ENCODE assay signal across 29 cellular contexts in genomic region chr14:79084861-79085260, GRCh38.
"Had no signal": no experiment of that assay in that cellular context is flagged by ENCODE, and none has a peak within 500 bp of the region (broad histone marks: within the 10 kb centered on the region; RNA-seq: fewer than 3 reads in every experiment).

No MANE protein-coding gene starts in this region.

- H3K27ac Mint-ChIP-seq: natural killer cell; nephron; neural progenitor cell; progenitor cell of endocrine pancreas; stimulated activated memory B cell treated with anti-CD40 and anti-IgM and Interleukin-4, amounts not matched to agents 10 μg/mL and 1 μg/mL and 100 μg/mL, for 72 hours; stimulated activated naive CD8-positive, alpha-beta T cell treated with anti-CD3 and anti-CD28 coated beads, Interleukin-15, amount 100 ng/mL, for 72 hours; type B pancreatic cell had no signal

- DNase-seq: natural killer cell; occipital lobe; ovary; posterior cingulate gyrus; psoas muscle; right cardiac atrium; right lobe of liver; sigmoid colon; spleen; stimulated activated CD4-positive, alpha-beta T cell treated with anti-CD3 and anti-CD28 coated beads, Interleukin-12 subunit alpha, Interleukin-12 subunit beta, amount 100 ng/mL, for 4 hours; stimulated activated CD4-positive, alpha-beta T cell treated with anti-CD3 and anti-CD28 coated beads, Interleukin-1b, Interleukin-23, amount 100 ng/mL, for 48 hours; stimulated activated CD4-positive, alpha-beta T cell treated with anti-CD3 and anti-CD28 coated beads, Interleukin-4, amount 100 ng/mL, for 1 hour; stimulated activated CD4-positive, alpha-beta T cell treated with anti-CD3 and anti-CD28 coated beads, Interleukin-4, amount 100 ng/mL, for 4 hours; stimulated activated CD8-positive, alpha-beta memory T cell treated with anti-CD3 and anti-CD28 coated beads, Interleukin-4, amount 100 ng/mL, for 48 hours; stimulated activated naive CD4-positive, alpha-beta T cell; stimulated activated naive CD8-positive, alpha-beta T cell treated with anti-CD3 and anti-CD28 coated beads, Interleukin-15, amount 100 ng/mL, for 72 hours; stimulated activated naive CD8-positive, alpha-beta T cell treated with anti-CD3 and anti-CD28 coated beads, Interleukin-15, Interleukin-2, amounts not matched to agents 100 U/mL and 50 U/mL, for 24 hours; substantia nigra; testis; tibial artery; transverse colon; upper lobe of right lung; uterus had no signal

- H3K27me3 Mint-ChIP-seq: progenitor cell of endocrine pancreas; stimulated activated memory B cell treated with anti-CD40 and anti-IgM and Interleukin-4, amounts not matched to agents 10 μg/mL and 1 μg/mL and 100 μg/mL, for 72 hours; stimulated activated naive CD8-positive, alpha-beta T cell treated with anti-CD3 and anti-CD28 coated beads, Interleukin-15, amount 100 ng/mL, for 72 hours; type B pancreatic cell had no signal

- ATAC-seq: natural killer cell; psoas muscle; right cardiac atrium; right lobe of liver; stimulated activated memory B cell treated with anti-CD40 and anti-IgM and Interleukin-4, amounts not matched to agents 10 μg/mL and 1 μg/mL and 100 μg/mL, for 72 hours; stimulated activated naive CD8-positive, alpha-beta T cell treated with anti-CD3 and anti-CD28 coated beads, Interleukin-15, amount 100 ng/mL, for 72 hours; stimulated activated naive CD8-positive, alpha-beta T cell treated with anti-CD3 and anti-CD28 coated beads, Interleukin-15, Interleukin-2, amounts not matched to agents 100 U/mL and 50 U/mL, for 24 hours; upper lobe of right lung had no signal

- H3K4me3 Mint-ChIP-seq: natural killer cell; nephron; neural progenitor cell; stimulated activated memory B cell treated with anti-CD40 and anti-IgM and Interleukin-4, amounts not matched to agents 10 μg/mL and 1 μg/mL and 100 μg/mL, for 72 hours; stimulated activated naive CD8-positive, alpha-beta T cell treated with anti-CD3 and anti-CD28 coated beads, Interleukin-15, amount 100 ng/mL, for 72 hours; type B pancreatic cell had no signal

- H3K4me1 Mint-ChIP-seq: natural killer cell; neural progenitor cell; stimulated activated memory B cell treated with anti-CD40 and anti-IgM and Interleukin-4, amounts not matched to agents 10 μg/mL and 1 μg/mL and 100 μg/mL, for 72 hours; stimulated activated naive CD8-positive, alpha-beta T cell treated with anti-CD3 and anti-CD28 coated beads, Interleukin-15, amount 100 ng/mL, for 72 hours had no signal

- H3K36me3 Mint-ChIP-seq: natural killer cell; neural progenitor cell; stimulated activated memory B cell treated with anti-CD40 and anti-IgM and Interleukin-4, amounts not matched to agents 10 μg/mL and 1 μg/mL and 100 μg/mL, for 72 hours; type B pancreatic cell had no signal

- H3K9me3 ChIP-seq: ovary, psoas muscle, right lobe of liver, sigmoid colon, spleen, suprapubic skin, testis, tibial artery, transverse colon, upper lobe of right lung, uterus had no signal
